16 cellular contexts compared by ENCODE assay signal in the genomic region with DNA sequence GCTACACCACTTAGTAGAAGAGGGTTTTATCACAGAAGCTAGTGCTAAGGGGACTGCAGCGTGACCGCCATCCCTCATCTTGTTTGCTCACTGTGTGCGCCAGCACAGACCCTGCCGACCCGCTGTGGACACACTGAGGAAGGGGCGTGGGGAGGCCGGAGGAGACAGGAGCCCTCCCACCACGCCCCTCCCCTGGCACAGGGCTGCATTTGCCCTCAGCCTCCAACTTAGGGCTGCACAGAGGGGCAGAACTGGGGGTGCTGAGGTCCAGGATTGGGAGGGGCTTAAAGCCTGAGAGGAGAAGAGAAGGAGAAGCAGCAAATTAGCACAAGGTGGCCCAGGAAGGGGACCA. TPM values are rescaled to one million over a fixed set of nuclear protein-coding genes. Genes with fewer than 3 reads are reported as not detected.
DNase-seq lines count a peak whose midpoint lies in the region; ATAC-seq and TF ChIP-seq lines count a peak whose summit lies in the region.
"Had no signal": no experiment of that assay in that cellular context is flagged by ENCODE, and none has a peak within 500 bp of the region (broad histone marks: within the 10 kb centered on the region; RNA-seq: fewer than 3 reads in every experiment).

No MANE protein-coding gene starts in this region.

- H3K9me3 Mint-ChIP-seq in CD14-positive monocyte (peaks cover 0 to 2% (median 0%) of the 10 kb centered on the region in 7 donors), HFFc6 (no peaks in the 10 kb centered on the region), osteocyte (ENCODE audit: unreplicated experiment) (no peaks in the 10 kb centered on the region)
- H3K9me3 Mint-ChIP-seq in dendritic cell treated with granulocyte-macrophage colony-stimulating factor and Interleukin-4, amounts not matched to agents 40 ng/mL and 50 ng/mL, for 4 days: no peaks in the 10 kb centered on the region
- H3K9me3 Mint-ChIP-seq: activated naive CD4-positive, alpha-beta T cell treated with anti-CD3 and anti-CD28 coated beads, Interleukin-2, amount 50 U/mL, for 24 hours; activated T-cell treated with anti-CD3 and anti-CD28 coated beads, Interleukin-2, amount 50 U/mL, for 24 hours; mesothelial cell of epicardium had no signal

- no peak for ATAC-seq in foreskin keratinocyte

- H3K27ac Mint-ChIP-seq in CD14-positive monocyte (peak overlapping the region in 1 of 7 donors; percentile 19), HFFc6 (peak overlapping the region; percentile 85), osteocyte (ENCODE audit: unreplicated experiment) (no peak overlapping the region)
- peak overlapping the region; percentile 6 for H3K27ac Mint-ChIP-seq in dendritic cell treated with granulocyte-macrophage colony-stimulating factor and Interleukin-4, amounts not matched to agents 40 ng/mL and 50 ng/mL, for 4 days
- H3K27ac Mint-ChIP-seq: activated naive CD4-positive, alpha-beta T cell treated with anti-CD3 and anti-CD28 coated beads, Interleukin-2, amount 50 U/mL, for 24 hours; activated T-cell treated with anti-CD3 and anti-CD28 coated beads, Interleukin-2, amount 50 U/mL, for 24 hours; mesothelial cell of epicardium had no signal

- no peaks in the 10 kb centered on the region for H3K9me3 ChIP-seq in parathyroid adenoma (ENCODE audit: control insufficient read depth, low read length)
- H3K9me3 ChIP-seq: BE2C, right lobe of liver had no signal

- H3K36me3 Mint-ChIP-seq in CD14-positive monocyte: no peaks in the 10 kb centered on the region
- no peaks in the 10 kb centered on the region for H3K36me3 Mint-ChIP-seq in HFFc6 (ENCODE audit: low read depth)
- H3K36me3 Mint-ChIP-seq in dendritic cell treated with granulocyte-macrophage colony-stimulating factor and Interleukin-4, amounts not matched to agents 40 ng/mL and 50 ng/mL, for 4 days (ENCODE audit: low read depth): no peaks in the 10 kb centered on the region
- no peaks in the 10 kb centered on the region for H3K36me3 Mint-ChIP-seq in osteocyte (ENCODE audit: unreplicated experiment)
- H3K36me3 Mint-ChIP-seq: activated naive CD4-positive, alpha-beta T cell treated with anti-CD3 and anti-CD28 coated beads, Interleukin-2, amount 50 U/mL, for 24 hours; mesothelial cell of epicardium had no signal

- no peaks in the 10 kb centered on the region for H3K27me3 ChIP-seq in parathyroid adenoma (ENCODE audit: control insufficient read depth, insufficient read depth, low read length)
- peaks cover 15% of the 10 kb centered on the region for H3K27me3 ChIP-seq in foreskin keratinocyte
- H3K27me3 ChIP-seq: BE2C, right lobe of liver had no signal

- intact Hi-C loops in CD14-positive monocyte (cut with micrococcal nuclease): no loop called here
- intact Hi-C loops in dendritic cell treated with granulocyte-macrophage colony-stimulating factor and Interleukin-4, amounts not matched to agents 40 ng/mL and 50 ng/mL, for 4 days (cut with micrococcal nuclease): no loop called here

- peak overlapping the region; percentile 34 for H3K4me2 ChIP-seq in parathyroid adenoma (ENCODE audit: low read length)

- peak overlapping the region; percentile 34 for H2AFZ ChIP-seq in parathyroid adenoma

- H3K4me3 ChIP-seq in parathyroid adenoma (ENCODE audit: low read depth, low read length): no peak overlapping the region
- H3K4me3 ChIP-seq: right lobe of liver had no signal

- DNase-seq in CD14-positive monocyte (ENCODE audit: low spot score): no peak
- DNase-seq in HFFc6: no peak
- no peak for DNase-seq in foreskin keratinocyte
- no peak for DNase-seq in AML-193 (lab: John Stamatoyannopoulos, UW)
- no peak for DNase-seq in activated gamma-delta T cell (lab: John Stamatoyannopoulos, UW)
- no peak for DNase-seq in osteocyte (ENCODE audit: extremely low spot score, unreplicated experiment)
- DNase-seq: activated CD4-positive, alpha-beta T cell treated with anti-CD3 and anti-CD28 coated beads, Interleukin-2, amount 50 U/mL, for 4 hours; activated T-cell treated with anti-CD3 and anti-CD28 coated beads, Interleukin-2, amount 50 U/mL, for 24 hours; BE2C; Kasumi-1; NCI-H1092 treated with DMSO at 0.1 percent for 48 hours had no signal

- H3K4me1 ChIP-seq in parathyroid adenoma: peaks cover 5% of the 10 kb centered on the region
- H3K4me1 ChIP-seq in foreskin keratinocyte: no peaks in the 10 kb centered on the region
- H3K4me1 ChIP-seq: BE2C, right lobe of liver had no signal

- no peaks in the 10 kb centered on the region for H3K79me2 ChIP-seq in parathyroid adenoma

- H3K27me3 Mint-ChIP-seq in CD14-positive monocyte (ENCODE audit: low read depth in 3 of 3): peaks cover 3 to 17% (median 9%) of the 10 kb centered on the region in 3 donors
- H3K27me3 Mint-ChIP-seq in HFFc6 (ENCODE audit: insufficient read depth): peaks cover 14% of the 10 kb centered on the region
- peaks cover 24% of the 10 kb centered on the region for H3K27me3 Mint-ChIP-seq in dendritic cell treated with granulocyte-macrophage colony-stimulating factor and Interleukin-4, amounts not matched to agents 40 ng/mL and 50 ng/mL, for 4 days
- H3K27me3 Mint-ChIP-seq in osteocyte (ENCODE audit: unreplicated experiment): no peaks in the 10 kb centered on the region
- H3K27me3 Mint-ChIP-seq: activated naive CD4-positive, alpha-beta T cell treated with anti-CD3 and anti-CD28 coated beads, Interleukin-2, amount 50 U/mL, for 24 hours had no signal

- H3K4me1 Mint-ChIP-seq in CD14-positive monocyte: peaks cover 35% of the 10 kb centered on the region
- H3K4me1 Mint-ChIP-seq in HFFc6 (ENCODE audit: low read depth): peaks cover 16% of the 10 kb centered on the region
- peaks cover 65% of the 10 kb centered on the region for H3K4me1 Mint-ChIP-seq in dendritic cell treated with granulocyte-macrophage colony-stimulating factor and Interleukin-4, amounts not matched to agents 40 ng/mL and 50 ng/mL, for 4 days (ENCODE audit: low read depth)
- peaks cover 6% of the 10 kb centered on the region for H3K4me1 Mint-ChIP-seq in osteocyte (ENCODE audit: unreplicated experiment)
- H3K4me1 Mint-ChIP-seq: activated naive CD4-positive, alpha-beta T cell treated with anti-CD3 and anti-CD28 coated beads, Interleukin-2, amount 50 U/mL, for 24 hours; mesothelial cell of epicardium had no signal

- no peak overlapping the region for H3K9ac ChIP-seq in parathyroid adenoma

- no peak for TF ChIP-seq CTCF in CD14-positive monocyte (IDR thresholded peaks at IDR 0.05)
- no peak for TF ChIP-seq CTCF in HFFc6 (IDR thresholded peaks at IDR 0.05)
- no peak for TF ChIP-seq CTCF in parathyroid adenoma (IDR thresholded peaks at IDR 0.05)
- no peak for TF ChIP-seq CTCF in foreskin keratinocyte (conservative IDR thresholded peaks at IDR 0.05)
- no peak for TF ChIP-seq CTCF in osteocyte (IDR thresholded peaks at IDR 0.05)

- peak overlapping the region; percentile 56 for H3K27ac ChIP-seq in parathyroid adenoma
- H3K27ac ChIP-seq in foreskin keratinocyte: no peak overlapping the region
- H3K27ac ChIP-seq: right lobe of liver had no signal

- no peaks in the 10 kb centered on the region for H3K36me3 ChIP-seq in parathyroid adenoma (ENCODE audit: control insufficient read depth, insufficient read depth, low read length)
- H3K36me3 ChIP-seq: BE2C, right lobe of liver had no signal

- H3K4me3 Mint-ChIP-seq in CD14-positive monocyte: peak overlapping the region; percentile 54 to 57
- H3K4me3 Mint-ChIP-seq in HFFc6: no peak overlapping the region
- H3K4me3 Mint-ChIP-seq in dendritic cell treated with granulocyte-macrophage colony-stimulating factor and Interleukin-4, amounts not matched to agents 40 ng/mL and 50 ng/mL, for 4 days: no peak overlapping the region
- no peak overlapping the region for H3K4me3 Mint-ChIP-seq in osteocyte (ENCODE audit: unreplicated experiment)
- H3K4me3 Mint-ChIP-seq: activated naive CD4-positive, alpha-beta T cell treated with anti-CD3 and anti-CD28 coated beads, Interleukin-2, amount 50 U/mL, for 24 hours; activated T-cell treated with anti-CD3 and anti-CD28 coated beads, Interleukin-2, amount 50 U/mL, for 24 hours; mesothelial cell of epicardium had no signal

RNA-seq across cellular contexts. Expression of gene RRP1, which starts 37.2 kb away (rescaled TPM):
- polyA plus RNA-seq in CD14-positive monocyte (1 to 10 TPM; 2.7 to 4.6 TPM), foreskin keratinocyte (31.8 and 37.0 TPM in 2 replicates)
- 10 to 100 TPM; 19.9 to 24.8 (median 23.0) TPM for total RNA-seq in HFFc6 (2021; fragmentation: NEBNext Ultra II Directional; extraction: Animal tissue kit (Norgen Biotek cat#: 25700))
- total RNA-seq in foreskin keratinocyte (26.5 and 28.0 TPM in 2 replicates), osteocyte (22.8 and 26.7 TPM in 2 replicates)

RNA-seq across cellular contexts. Expression of gene AGPAT3, which starts 38.4 kb away (rescaled TPM):
- 10 to 100 TPM; 24.9 to 26.2 TPM for polyA plus RNA-seq in CD14-positive monocyte
- 100 to 1,000 TPM in 2 of 6 experiments, 10 to 100 TPM in 4; 94.6 to 114 (median 97.8) TPM for total RNA-seq in HFFc6 (2021; fragmentation: NEBNext Ultra II Directional; extraction: Animal tissue kit (Norgen Biotek cat#: 25700))
- 40.3 and 41.6 TPM in 2 replicates for total RNA-seq in foreskin keratinocyte
- 18.6 and 21.0 TPM in 2 replicates for polyA plus RNA-seq in foreskin keratinocyte
- 62.1 and 63.2 TPM in 2 replicates for total RNA-seq in osteocyte

RNA-seq across cellular contexts. Expression of gene CSTB, which starts 50.5 kb away (rescaled TPM):
- polyA plus RNA-seq in CD14-positive monocyte (100 to 1,000 TPM; 115 to 120 TPM), foreskin keratinocyte (123 and 183 TPM in 2 replicates)
- 10 to 100 TPM; 56.7 to 71.4 (median 66.9) TPM for total RNA-seq in HFFc6 (2021; fragmentation: NEBNext Ultra II Directional; extraction: Animal tissue kit (Norgen Biotek cat#: 25700))
- total RNA-seq in foreskin keratinocyte (49.5 and 63.0 TPM in 2 replicates), osteocyte (59.1 and 65.3 TPM in 2 replicates)

Comparison
In these comparisons a context has a peak if more than half of its experiments do, and no peak if none do; other contexts are left out.
1. H3K4me3 Mint-ChIP-seq: peak in CD14-positive monocyte (2 of 2); none in HFFc6 (single experiment), dendritic cell treated with granulocyte-macrophage colony-stimulating factor and Interleukin-4, amounts not matched to agents 40 ng/mL and 50 ng/mL, for 4 days (single experiment) and osteocyte (single experiment).